ENCODE assay signal across 8 cellular contexts in genomic region chr5:74638776-74639537, GRCh38. TPM values are rescaled to one million over a fixed set of nuclear protein-coding genes. Genes with fewer than 3 reads are reported as not detected.
DNase-seq lines count a peak whose midpoint lies in the region; ATAC-seq, FAIRE-seq and TF ChIP-seq lines count a peak whose summit lies in the region.

No MANE protein-coding gene starts in this region.

- peak overlapping the region in 1 of 2 donors; percentile 71 for H3K9ac ChIP-seq in kidney (ENCODE audit: low read length in 2 of 2)

- H3K36me3 ChIP-seq in CD4-positive, CD25-positive, alpha-beta regulatory T cell (ENCODE audit: control insufficient read depth, insufficient read depth, low read length): no peaks in the 10 kb centered on the region
- H3K36me3 ChIP-seq in kidney (ENCODE audit: control insufficient read depth in 1 of 2, insufficient read depth in 2 of 2, low read length in 2 of 2) (peaks cover 4 to 14% of the 10 kb centered on the region in 2 donors), thoracic aorta (no peaks in the 10 kb centered on the region)

- intact Hi-C loops in kidney (cut with DNase I): loop anchor here (10.0 kb wide), 1 partner anchor 54 kb away; no protein-coding TSS in a partner anchor

- no peak overlapping the region for H3K27ac Mint-ChIP-seq in CD4-positive, CD25-positive, alpha-beta regulatory T cell
- H3K27ac Mint-ChIP-seq in activated T-helper 17 cell treated with anti-CD3 and anti-CD28 coated beads, Interleukin-2, amount 50 U/mL, for 72 hours: no peak overlapping the region

- H3K27me3 Mint-ChIP-seq in CD4-positive, CD25-positive, alpha-beta regulatory T cell: peaks cover 60% of the 10 kb centered on the region
- peaks cover 17% of the 10 kb centered on the region for H3K27me3 Mint-ChIP-seq in activated T-helper 17 cell treated with anti-CD3 and anti-CD28 coated beads, Interleukin-2, amount 50 U/mL, for 72 hours

- no peaks in the 10 kb centered on the region for H3K9me3 Mint-ChIP-seq in CD4-positive, CD25-positive, alpha-beta regulatory T cell
- H3K9me3 Mint-ChIP-seq in activated T-helper 17 cell treated with anti-CD3 and anti-CD28 coated beads, Interleukin-2, amount 50 U/mL, for 72 hours: no peaks in the 10 kb centered on the region

- H3K27me3 ChIP-seq in CD4-positive, CD25-positive, alpha-beta regulatory T cell (ENCODE audit: control insufficient read depth, insufficient read depth, low read length): peaks cover 36% of the 10 kb centered on the region
- no peaks in the 10 kb centered on the region for H3K27me3 ChIP-seq in thoracic aorta (replicated peaks; ENCODE audit: insufficient read depth)

- FAIRE-seq in kidney (lab: Jason Lieb, UNC): no peak

- H3K4me3 Mint-ChIP-seq in CD4-positive, CD25-positive, alpha-beta regulatory T cell: peak overlapping the region; percentile 28 to 90 (median 88)
- H3K4me3 Mint-ChIP-seq in activated T-helper 17 cell treated with anti-CD3 and anti-CD28 coated beads, Interleukin-2, amount 50 U/mL, for 72 hours: peak overlapping the region; percentile 81

- H3K9me3 ChIP-seq in CD4-positive, CD25-positive, alpha-beta regulatory T cell (ENCODE audit: control insufficient read depth in 2 of 2, low read length in 2 of 2): no peaks in the 10 kb centered on the region
- no peaks in the 10 kb centered on the region for H3K9me3 ChIP-seq in kidney (ENCODE audit: control insufficient read depth in 1 of 2, low read length in 2 of 2)
- H3K9me3 ChIP-seq in thoracic aorta: no peaks in the 10 kb centered on the region

- no peaks in the 10 kb centered on the region for H3K36me3 Mint-ChIP-seq in CD4-positive, CD25-positive, alpha-beta regulatory T cell
- no peaks in the 10 kb centered on the region for H3K36me3 Mint-ChIP-seq in activated T-helper 17 cell treated with anti-CD3 and anti-CD28 coated beads, Interleukin-2, amount 50 U/mL, for 72 hours (ENCODE audit: low read depth)

- peaks cover 27% of the 10 kb centered on the region for H3K4me1 ChIP-seq in CD4-positive, CD25-positive, alpha-beta regulatory T cell (ENCODE audit: control insufficient read depth, insufficient read depth, low read length, poor library complexity, severe bottlenecking)
- peaks cover 0 to 6% of the 10 kb centered on the region in 2 donors for H3K4me1 ChIP-seq in kidney (ENCODE audit: control insufficient read depth in 1 of 2, insufficient read depth in 1 of 2, low read depth in 1 of 2, low read length in 2 of 2)
- peaks cover 0 to 15% of the 10 kb centered on the region in 2 donors for H3K4me1 ChIP-seq in thoracic aorta (ENCODE audit: control insufficient read depth in 1 of 2, low read depth in 2 of 2)

- peaks cover 7 to 28% (median 18%) of the 10 kb centered on the region in 4 donors for H3K4me1 Mint-ChIP-seq in CD4-positive, CD25-positive, alpha-beta regulatory T cell
- peaks cover 19% of the 10 kb centered on the region for H3K4me1 Mint-ChIP-seq in activated T-helper 17 cell treated with anti-CD3 and anti-CD28 coated beads, Interleukin-2, amount 50 U/mL, for 72 hours

- ATAC-seq in CD4-positive, CD25-positive, alpha-beta regulatory T cell (ENCODE audit: low read depth in 2 of 2): no peak
- ATAC-seq in GM18873 (IDR thresholded peaks at IDR 0.05; ENCODE audit: low FRiP score, unreplicated experiment) (peak; percentile 35), HG03280 (IDR thresholded peaks at IDR 0.05; ENCODE audit: unreplicated experiment) (peak; percentile 23), thoracic aorta (ENCODE audit: insufficient number of reproducible peaks, low FRiP score, low read depth) (no peak)
- ATAC-seq in activated T-helper 17 cell treated with anti-CD3 and anti-CD28 coated beads, Interleukin-2, amount 50 U/mL, for 72 hours (replicated peaks): peak; percentile 24

- no peak for TF ChIP-seq CTCF in kidney (IDR thresholded peaks at IDR 0.05; ENCODE audit: borderline replicate concordance, extremely low read depth, insufficient read depth)
- no peak for TF ChIP-seq CTCF in thoracic aorta (IDR thresholded peaks at IDR 0.05)

- H3K27ac ChIP-seq in CD4-positive, CD25-positive, alpha-beta regulatory T cell (ENCODE audit: insufficient read depth, low read length, poor library complexity, severe bottlenecking): no peak overlapping the region
- H3K27ac ChIP-seq in kidney (ENCODE audit: low read depth in 2 of 2, low read length in 2 of 2): no peak overlapping the region
- H3K27ac ChIP-seq in thoracic aorta: no peak overlapping the region

- H3K4me3 ChIP-seq in CD4-positive, CD25-positive, alpha-beta regulatory T cell (ENCODE audit: low read depth, low read length): peak overlapping the region; percentile 66
- H3K4me3 ChIP-seq in kidney (ENCODE audit: low read length in 2 of 2) (peak overlapping the region; percentile 74 to 80), thoracic aorta (peak overlapping the region; percentile 81)

- no peak for DNase-seq in CD4-positive, CD25-positive, alpha-beta regulatory T cell
- no peak for DNase-seq in kidney
- DNase-seq in thoracic aorta (ENCODE audit: low spot score): no peak
- no peak for DNase-seq in SHP77 (lab: John Stamatoyannopoulos, UW)
- DNase-seq in activated effector memory CD4-positive, alpha-beta T cell treated with anti-CD3 and anti-CD28 coated beads, Interleukin-2, amount 50 U/mL, for 16 hours: no peak

RNA-seq across cellular contexts. Expression of gene ENC1, which starts 1.6 kb away (rescaled TPM):
- 6.8 TPM for total RNA-seq in CD4-positive, CD25-positive, alpha-beta regulatory T cell
- under 1 TPM in 3 of 4 donors, not detected in 1; 0.10 to 0.69 (median 0.26) TPM for polyA plus RNA-seq in CD4-positive, CD25-positive, alpha-beta regulatory T cell
- total RNA-seq in activated T-helper 17 cell treated with anti-CD3 and anti-CD28 coated beads, Interleukin-2, amount 50 U/mL, for 72 hours: under 1 TPM; 0.42 to 0.89 TPM
- total RNA-seq in kidney (7.5 TPM), thoracic aorta (10 to 100 TPM in 1 of 2 donors, 1 to 10 TPM in 1; 7.7 to 10.4 TPM)
- 5.3 TPM for polyA plus RNA-seq in kidney (ENCODE audit: insufficient read depth, low read depth, low replicate concordance)

RNA-seq across cellular contexts. Expression of gene HEXB, which starts 46.1 kb away (rescaled TPM):
- 41.9 TPM for total RNA-seq in CD4-positive, CD25-positive, alpha-beta regulatory T cell
- 100 to 1,000 TPM; 102 to 128 (median 120) TPM for polyA plus RNA-seq in CD4-positive, CD25-positive, alpha-beta regulatory T cell
- total RNA-seq in activated T-helper 17 cell treated with anti-CD3 and anti-CD28 coated beads, Interleukin-2, amount 50 U/mL, for 72 hours: 10 to 100 TPM; 42.4 to 79.0 TPM
- total RNA-seq in kidney: 113 TPM
- polyA plus RNA-seq in kidney (ENCODE audit: insufficient read depth, low read depth, low replicate concordance): 184 TPM
- 100 to 1,000 TPM; 139 to 156 TPM for total RNA-seq in thoracic aorta

Comparison
In these comparisons a context has a peak if more than half of its experiments do, and no peak if none do; other contexts are left out.
1. ATAC-seq: peak in GM18873 (single experiment), HG03280 (single experiment) and activated T-helper 17 cell treated with anti-CD3 and anti-CD28 coated beads, Interleukin-2, amount 50 U/mL, for 72 hours (single experiment); none in CD4-positive, CD25-positive, alpha-beta regulatory T cell (0 of 2) and thoracic aorta (single experiment).
2. Peak in every context shown above with its lines, with median percentiles within 50 percentile points of each other: H3K4me3 ChIP-seq.